Comparison of ENCODE assay signal across 21 cellular contexts in the genomic region with DNA sequence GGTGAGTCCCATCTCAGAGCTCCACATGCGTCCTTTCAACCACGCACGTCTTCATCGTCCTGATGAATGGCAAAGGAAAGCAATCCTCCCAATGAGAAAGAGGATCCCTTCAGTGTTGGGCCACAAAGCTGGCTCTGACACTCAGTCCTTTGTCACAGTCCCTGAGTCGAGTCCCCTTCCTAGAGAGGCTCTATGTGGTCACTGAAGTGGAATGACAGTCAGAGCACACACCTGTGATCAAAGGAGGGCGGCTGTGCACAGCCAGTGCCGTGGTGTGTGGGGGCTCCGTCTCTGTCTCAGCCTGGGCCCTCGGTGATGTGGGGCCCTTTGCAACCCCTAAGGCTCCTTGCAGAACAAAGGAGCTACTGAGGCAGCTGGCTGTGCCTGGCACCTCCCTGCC.
"Had no signal": no experiment of that assay in that cellular context is flagged by ENCODE, and none has a peak within 500 bp of the region (broad histone marks: within the 10 kb centered on the region; RNA-seq: fewer than 3 reads in every experiment).

No MANE protein-coding gene starts in this region.

- H3K27ac Mint-ChIP-seq: activated T-cell treated with anti-CD3 and anti-CD28 coated beads, Interleukin-2, amount 50 U/mL, for 72 hours; T-helper 1 cell treated with Interleukin-12 subunit alpha and Interleukin-12 subunit beta and Interleukin-4 antibody, amounts not matched to agents 30 μg/mL and 1 μg/mL, for 36 hours had no signal

- ATAC-seq: activated T-cell treated with anti-CD3 and anti-CD28 coated beads, Interleukin-2, amount 50 U/mL, for 72 hours; gastrocnemius medialis; heart left ventricle; psoas muscle; right lobe of liver had no signal

- DNase-seq: activated CD4-positive, alpha-beta T cell treated with anti-CD3 and anti-CD28 coated beads, Interleukin-2, amount 50 U/mL, for 1 hour; activated CD4-positive, CD25-positive, alpha-beta regulatory T cell treated with anti-CD3 and anti-CD28 coated beads, Interleukin-2, amount 50 U/mL, for 72 hours; activated CD8-positive, alpha-beta memory T cell treated with anti-CD3 and anti-CD28 coated beads, Interleukin-2, amount 50 U/mL, for 48 hours; activated effector memory CD4-positive, alpha-beta T cell treated with anti-CD3 and anti-CD28 coated beads, Interleukin-2, amount 50 U/mL, for 16 hours; activated naive CD4-positive, alpha-beta T cell treated with anti-CD3 and anti-CD28 coated beads, Interleukin-2, amount 50 U/mL, for 16 hours; activated T-cell treated with anti-CD3 and anti-CD28 coated beads, Interleukin-2, amount 50 U/mL, for 72 hours; aorta; brain microvascular endothelial cell; central memory CD4-positive, alpha-beta T cell; gastrocnemius medialis; heart left ventricle; kidney; left ventricle myocardium inferior; mammary epithelial cell; psoas muscle; right lobe of liver; small intestine; stimulated activated CD4-positive, alpha-beta T cell treated with anti-CD3 and anti-CD28 coated beads, Interleukin-15, amount 100 ng/mL, for 24 hours; stimulated activated CD4-positive, alpha-beta T cell treated with anti-CD3 and anti-CD28 coated beads, Interleukin-2, amount 100 ng/mL, for 48 hours had no signal

- H3K4me3 Mint-ChIP-seq: activated T-cell treated with anti-CD3 and anti-CD28 coated beads, Interleukin-2, amount 50 U/mL, for 72 hours; neural crest cell; T-helper 1 cell treated with Interleukin-12 subunit alpha and Interleukin-12 subunit beta and Interleukin-4 antibody, amounts not matched to agents 30 μg/mL and 1 μg/mL, for 36 hours had no signal

- H3K9me3 Mint-ChIP-seq: T-helper 1 cell treated with Interleukin-12 subunit alpha and Interleukin-12 subunit beta and Interleukin-4 antibody, amounts not matched to agents 30 μg/mL and 1 μg/mL, for 36 hours had no signal
